1 cellular context compared by ENCODE assay signal in the genomic region with DNA sequence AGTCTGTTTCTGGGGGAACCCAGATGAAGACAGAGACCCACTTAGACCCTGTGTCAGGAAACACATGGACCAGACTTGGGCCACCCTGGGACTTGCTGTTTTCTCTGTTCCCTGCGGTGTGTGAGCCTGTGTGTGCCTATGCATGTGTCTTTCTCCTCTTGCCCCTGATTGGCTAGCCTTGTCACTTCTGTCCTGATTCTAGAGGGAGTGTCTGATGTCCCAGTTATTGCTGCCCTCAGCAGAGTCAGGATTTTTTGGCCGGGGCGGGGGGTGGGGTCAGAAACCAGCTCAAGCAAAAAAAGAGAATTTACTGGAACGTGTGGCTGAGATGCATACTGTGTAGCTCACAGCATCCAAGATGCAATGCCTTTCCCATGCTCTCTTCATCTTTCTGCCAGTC.
TF ChIP-seq lines count a peak whose summit lies in the region.

No MANE protein-coding gene starts in this region.

TF ChIP-seq in HepG2, 621 proteins besides CTCF, POLR2A, EP300 and RAD21:
- 0 out of 2 replicates have a peak, but pooled peaks have one; percentile 3 for TF ChIP-seq PHF21A (CRISPR knock-in tag; IDR thresholded peaks at IDR 0.05)
- TF ChIP-seq ZNF724P (CRISPR knock-in tag; IDR thresholded peaks at IDR 0.05; ENCODE audit: borderline replicate concordance), result no peak
- no peak for TF ChIP-seq ZBTB38 (CRISPR knock-in tag; IDR thresholded peaks at IDR 0.05)
- no peak for TF ChIP-seq ZBTB42 (CRISPR knock-in tag; IDR thresholded peaks at IDR 0.05)
- TF ChIP-seq, protein P1, sequence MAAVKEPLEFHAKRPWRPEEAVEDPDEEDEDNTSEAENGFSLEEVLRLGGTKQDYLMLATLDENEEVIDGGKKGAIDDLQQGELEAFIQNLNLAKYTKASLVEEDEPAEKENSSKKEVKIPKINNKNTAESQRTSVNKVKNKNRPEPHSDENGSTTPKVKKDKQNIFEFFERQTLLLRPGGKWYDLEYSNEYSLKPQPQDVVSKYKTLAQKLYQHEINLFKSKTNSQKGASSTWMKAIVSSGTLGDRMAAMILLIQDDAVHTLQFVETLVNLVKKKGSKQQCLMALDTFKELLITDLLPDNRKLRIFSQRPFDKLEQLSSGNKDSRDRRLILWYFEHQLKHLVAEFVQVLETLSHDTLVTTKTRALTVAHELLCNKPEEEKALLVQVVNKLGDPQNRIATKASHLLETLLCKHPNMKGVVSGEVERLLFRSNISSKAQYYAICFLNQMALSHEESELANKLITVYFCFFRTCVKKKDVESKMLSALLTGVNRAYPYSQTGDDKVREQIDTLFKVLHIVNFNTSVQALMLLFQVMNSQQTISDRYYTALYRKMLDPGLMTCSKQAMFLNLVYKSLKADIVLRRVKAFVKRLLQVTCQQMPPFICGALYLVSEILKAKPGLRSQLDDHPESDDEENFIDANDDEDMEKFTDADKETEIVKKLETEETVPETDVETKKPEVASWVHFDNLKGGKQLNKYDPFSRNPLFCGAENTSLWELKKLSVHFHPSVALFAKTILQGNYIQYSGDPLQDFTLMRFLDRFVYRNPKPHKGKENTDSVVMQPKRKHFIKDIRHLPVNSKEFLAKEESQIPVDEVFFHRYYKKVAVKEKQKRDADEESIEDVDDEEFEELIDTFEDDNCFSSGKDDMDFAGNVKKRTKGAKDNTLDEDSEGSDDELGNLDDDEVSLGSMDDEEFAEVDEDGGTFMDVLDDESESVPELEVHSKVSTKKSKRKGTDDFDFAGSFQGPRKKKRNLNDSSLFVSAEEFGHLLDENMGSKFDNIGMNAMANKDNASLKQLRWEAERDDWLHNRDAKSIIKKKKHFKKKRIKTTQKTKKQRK (IDR thresholded peaks at IDR 0.05; ENCODE audit: low read length), result no peak
